Comparison of ENCODE assay signal across 23 cellular contexts in the genomic region with DNA sequence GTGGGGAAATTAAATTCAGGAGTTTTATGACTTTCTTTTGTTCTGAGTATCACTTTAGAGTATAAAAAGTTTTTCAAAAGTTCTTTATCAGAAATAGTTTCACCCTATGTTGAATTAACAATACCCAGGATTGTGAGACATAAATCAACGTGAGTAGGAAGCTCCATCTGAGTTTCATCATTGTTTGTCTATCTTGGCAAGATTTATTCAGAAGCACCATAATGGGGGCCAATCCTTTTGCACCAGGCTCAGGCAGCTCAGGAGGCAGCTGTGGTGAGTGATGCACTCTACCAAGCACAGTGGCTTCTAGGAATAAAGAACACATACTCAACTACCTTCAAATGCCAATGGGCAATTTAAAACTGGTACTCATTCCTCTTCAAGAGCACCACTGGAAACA. TPM values are rescaled to one million over a fixed set of nuclear protein-coding genes. Genes with fewer than 3 reads are reported as not detected.
DNase-seq lines count a peak whose midpoint lies in the region; ATAC-seq and TF ChIP-seq lines count a peak whose summit lies in the region.
"Had no signal": no experiment of that assay in that cellular context is flagged by ENCODE, and none has a peak within 500 bp of the region (broad histone marks: within the 10 kb centered on the region; RNA-seq: fewer than 3 reads in every experiment).

No MANE protein-coding gene starts in this region.

- no peak for TF ChIP-seq CTCF in MM.1S (IDR thresholded peaks at IDR 0.05; ENCODE audit: low read length)
- TF ChIP-seq CTCF in cardiac fibroblast (IDR thresholded peaks at IDR 0.05; ENCODE audit: low read depth, low read length), result no peak

- H2AFZ ChIP-seq in MM.1S (ENCODE audit: low read length), result no peak overlapping the region

- no peaks in the 10 kb centered on the region for H3K36me3 ChIP-seq in MM.1S (replicated peaks; ENCODE audit: insufficient read depth, low read length)

- no peaks in the 10 kb centered on the region for H3K27me3 Mint-ChIP-seq in activated T-cell treated with anti-CD3 and anti-CD28 coated beads, Interleukin-2, amount 50 U/mL, for 24 hours
- H3K27me3 Mint-ChIP-seq: activated naive CD8-positive, alpha-beta T cell treated with anti-CD3 and anti-CD28 coated beads, Interleukin-2, amount 10 ng/mL, durations not matched to agents 7 days and 5 days; CD4-positive, alpha-beta memory T cell; T-helper 17 cell had no signal

- no peak overlapping the region for H3K27ac ChIP-seq in MM.1S (ENCODE audit: low read length)
- H3K27ac ChIP-seq: right atrium auricular region had no signal

- H3K79me2 ChIP-seq in MM.1S (ENCODE audit: low read length), result no peaks in the 10 kb centered on the region

- H3K27ac Mint-ChIP-seq in activated T-cell treated with anti-CD3 and anti-CD28 coated beads, Interleukin-2, amount 50 U/mL, for 24 hours, result peak overlapping the region; percentile 37
- H3K27ac Mint-ChIP-seq: activated naive CD8-positive, alpha-beta T cell treated with anti-CD3 and anti-CD28 coated beads, Interleukin-2, amount 10 ng/mL, durations not matched to agents 7 days and 5 days; T-helper 17 cell had no signal

- H3K9me3 Mint-ChIP-seq in activated T-cell treated with anti-CD3 and anti-CD28 coated beads, Interleukin-2, amount 50 U/mL, for 24 hours, result no peaks in the 10 kb centered on the region
- H3K9me3 Mint-ChIP-seq: activated naive CD8-positive, alpha-beta T cell treated with anti-CD3 and anti-CD28 coated beads, Interleukin-2, amount 10 ng/mL, durations not matched to agents 7 days and 5 days; CD4-positive, alpha-beta memory T cell had no signal

- H4K20me1 ChIP-seq in MM.1S (ENCODE audit: insufficient read depth, low read length), result no peaks in the 10 kb centered on the region

- H3K27me3 ChIP-seq in MM.1S (replicated peaks; ENCODE audit: insufficient read depth, low read length), result no peaks in the 10 kb centered on the region
- H3K27me3 ChIP-seq: right atrium auricular region had no signal

- peaks cover 21% of the 10 kb centered on the region for H3F3A ChIP-seq in MM.1S (ENCODE audit: insufficient read depth, low read length)

- no peak overlapping the region for H3K4me3 Mint-ChIP-seq in activated T-cell treated with anti-CD3 and anti-CD28 coated beads, Interleukin-2, amount 50 U/mL, for 24 hours
- H3K4me3 Mint-ChIP-seq: T-helper 17 cell had no signal

- H3K4me2 ChIP-seq in MM.1S (ENCODE audit: low read depth, low read length), result peak overlapping the region; percentile 49; the same call in 1 of the 2 replicates

- no peak for DNase-seq in activated T-cell treated with anti-CD3 and anti-CD28 coated beads, Interleukin-2, amount 50 U/mL, for 24 hours
- DNase-seq in activated T-cell treated with anti-CD3 and anti-CD28 coated beads for 4 hours, result no peak
- DNase-seq in MM.1S, result no peak
- peak; percentile 32 to 58 for DNase-seq in cardiac fibroblast (ENCODE audit: low read depth in 2 of 2)
- DNase-seq in skeletal muscle cell (ENCODE audit: low read depth), result peak; percentile 45
- no peak for DNase-seq in mucosa of gallbladder (ENCODE audit: low spot score)
- DNase-seq in NOMO-1 treated with DMSO at 0.1 percent for 48 hours (lab: John Stamatoyannopoulos, UW; ENCODE audit: unreplicated experiment), result no peak
- DNase-seq: activated naive CD8-positive, alpha-beta T cell treated with anti-CD3 and anti-CD28 coated beads, Interleukin-2, amount 10 ng/mL, durations not matched to agents 7 days and 5 days; CD4-positive, alpha-beta memory T cell; central memory CD4-positive, alpha-beta T cell; effector CD8-positive, alpha-beta T cell; EL; hippocampal formation; kidney glomerular epithelial cell; midbrain; NCI-H226; T-helper 17 cell had no signal

- H3K9me3 ChIP-seq in MM.1S (replicated peaks; ENCODE audit: insufficient read depth, low read length), result no peaks in the 10 kb centered on the region
- H3K9me3 ChIP-seq: HAP-1, right atrium auricular region had no signal

- H3K4me1 ChIP-seq in MM.1S (ENCODE audit: low read length), result peaks cover 43% of the 10 kb centered on the region
- H3K4me1 ChIP-seq: HAP-1 had no signal

- no peak overlapping the region for H3K9ac ChIP-seq in MM.1S (ENCODE audit: low read length)

- ATAC-seq in GM21619 (IDR thresholded peaks at IDR 0.05; ENCODE audit: unreplicated experiment), result no peak
- ATAC-seq: Right ventricle myocardium inferior, T-helper 17 cell had no signal

- H3K4me3 ChIP-seq in MM.1S (ENCODE audit: low read length) (no peak overlapping the region), cardiac fibroblast (replicated peaks in 1 of 2; ENCODE audit: low read depth in 2 of 2, low read length in 2 of 2) (no peak overlapping the region), skeletal muscle cell (ENCODE audit: low read depth, low read length) (no peak overlapping the region)
- H3K4me3 ChIP-seq: HAP-1, right atrium auricular region had no signal

- peaks cover 35% of the 10 kb centered on the region for H3K36me3 Mint-ChIP-seq in activated T-cell treated with anti-CD3 and anti-CD28 coated beads, Interleukin-2, amount 50 U/mL, for 24 hours (ENCODE audit: low read depth)

- no peaks in the 10 kb centered on the region for H3K9me2 ChIP-seq in MM.1S (replicated peaks; ENCODE audit: insufficient read depth, low read length)

- peaks cover 40% of the 10 kb centered on the region for H3K4me1 Mint-ChIP-seq in activated T-cell treated with anti-CD3 and anti-CD28 coated beads, Interleukin-2, amount 50 U/mL, for 24 hours (ENCODE audit: low read depth)

RNA-seq across cellular contexts. Expression of a gene that starts 12.0 kb away (rescaled TPM):
- 157 TPM for total RNA-seq in mucosa of gallbladder

RNA-seq across cellular contexts. Expression of a gene that starts 23.3 kb away (rescaled TPM):
- total RNA-seq in mucosa of gallbladder, result 5.2 TPM
- total RNA-seq: fibroblast of lung, LHCN-M2 had no signal

Comparison
In these comparisons a context has a peak if more than half of its experiments do, and no peak if none do; other contexts are left out.
1. DNase-seq: peak in cardiac fibroblast (2 of 2) and skeletal muscle cell (single experiment); none in activated T-cell treated with anti-CD3 and anti-CD28 coated beads, Interleukin-2, amount 50 U/mL, for 24 hours (single experiment), activated T-cell treated with anti-CD3 and anti-CD28 coated beads for 4 hours (single experiment), MM.1S (single experiment), mucosa of gallbladder (single experiment) and NOMO-1 treated with DMSO at 0.1 percent for 48 hours (single experiment).